9 cellular contexts compared by ENCODE assay signal in the genomic region with DNA sequence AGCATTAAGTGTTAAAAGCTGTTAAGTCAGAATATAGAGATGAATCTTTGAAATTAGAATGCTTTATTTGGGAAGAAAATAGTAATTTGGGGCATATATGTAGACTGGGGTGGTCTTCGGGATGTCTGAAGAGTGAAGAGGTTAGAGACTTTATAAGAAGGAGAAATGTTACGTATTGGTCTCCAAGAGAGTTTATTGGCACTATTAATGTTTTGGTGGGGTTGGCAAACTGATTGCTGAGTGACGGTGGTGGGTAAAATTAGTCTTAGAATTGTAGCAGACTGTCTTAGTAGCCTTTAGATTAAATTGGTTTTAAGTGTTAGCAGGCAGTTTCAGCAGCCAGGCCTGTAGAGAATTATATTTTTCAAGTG. TPM values are rescaled to one million over a fixed set of nuclear protein-coding genes. Genes with fewer than 3 reads are reported as not detected.
DNase-seq lines count a peak whose midpoint lies in the region; ATAC-seq and TF ChIP-seq lines count a peak whose summit lies in the region.
"Had no signal": no experiment of that assay in that cellular context is flagged by ENCODE, and none has a peak within 500 bp of the region (broad histone marks: within the 10 kb centered on the region; RNA-seq: fewer than 3 reads in every experiment).

No MANE protein-coding gene starts in this region.

- no peaks in the 10 kb centered on the region for H3K79me1 ChIP-seq in mesendoderm (ENCODE audit: low read length)

- no peak for ATAC-seq in left cardiac atrium
- ATAC-seq in HG03342 (IDR thresholded peaks at IDR 0.05; ENCODE audit: unreplicated experiment), result no peak
- ATAC-seq in GM21576 (IDR thresholded peaks at IDR 0.05; ENCODE audit: unreplicated experiment), result no peak
- no peak for ATAC-seq in GM21737 (IDR thresholded peaks at IDR 0.05; ENCODE audit: unreplicated experiment)

- no CpG with 5 or more reads among the region's 3 CpGs for WGBS in mesendoderm (ENCODE audit: extremely low coverage, insufficient coverage, low lambda C conversion rate)

- H3K4me2 ChIP-seq in mesendoderm (ENCODE audit: low read length), result no peak overlapping the region

- H2BK120ac ChIP-seq in mesendoderm (ENCODE audit: low read depth, low read length), result no peak overlapping the region

- no peak overlapping the region for H2BK15ac ChIP-seq in mesendoderm (replicated peaks; ENCODE audit: low read depth)

- TF ChIP-seq POLR2A in uterus (IDR thresholded peaks at IDR 0.05), result no peak

- peak overlapping the region; percentile 49 for H4K5ac ChIP-seq in mesendoderm (ENCODE audit: low read length)

- intact Hi-C loops in left cardiac atrium (cut with DNase I) (no loop called here), uterus (cut with DNase I; ENCODE audit: low total_unique reads) (no loop called here)

- no peak overlapping the region for H3K23ac ChIP-seq in mesendoderm (ENCODE audit: low read length)

- H2AK5ac ChIP-seq in mesendoderm (ENCODE audit: low read length), result no peak overlapping the region

- no peak overlapping the region for H4K8ac ChIP-seq in mesendoderm (ENCODE audit: low read depth, low read length)

- no peak overlapping the region for H3K4ac ChIP-seq in mesendoderm (ENCODE audit: low read depth, low read length)

- H3K4me1 ChIP-seq in right atrium auricular region, result peaks cover 0 to 11% of the 10 kb centered on the region in 2 donors
- H3K4me1 ChIP-seq in mesendoderm (ENCODE audit: control insufficient read depth, low read depth, low read length), result peaks cover 3% of the 10 kb centered on the region
- H3K4me1 ChIP-seq in uterus, result no peaks in the 10 kb centered on the region

- H3K9me3 ChIP-seq in right atrium auricular region, result no peaks in the 10 kb centered on the region
- H3K9me3 ChIP-seq in uterus, result no peaks in the 10 kb centered on the region
- H3K9me3 ChIP-seq: mucosa of descending colon had no signal

- no peak overlapping the region for H3K18ac ChIP-seq in mesendoderm (ENCODE audit: low read length)

- TF ChIP-seq CTCF in right atrium auricular region (IDR thresholded peaks at IDR 0.05) (no peak), astrocyte of the spinal cord (IDR thresholded peaks at IDR 0.05; ENCODE audit: low read depth, low read length) (no peak), uterus (IDR thresholded peaks at IDR 0.05) (no peak)

- H3K27me3 ChIP-seq in right atrium auricular region (no peaks in the 10 kb centered on the region), mesendoderm (ENCODE audit: insufficient read depth, low read length, poor library complexity) (peaks cover 1% of the 10 kb centered on the region), uterus (no peaks in the 10 kb centered on the region)

- H3K36me3 ChIP-seq in right atrium auricular region (peaks cover 5% of the 10 kb centered on the region), mesendoderm (ENCODE audit: control insufficient read depth, insufficient read depth, low read length) (no peaks in the 10 kb centered on the region), uterus (no peaks in the 10 kb centered on the region)

- in situ Hi-C loops in astrocyte of the spinal cord (cut with HindIII; ENCODE audit: low sequenced_read_pairs), result no loop called here

- no peak overlapping the region for H3K9ac ChIP-seq in mesendoderm (ENCODE audit: low read length)

- DNase-seq in right atrium auricular region (ENCODE audit: low spot score) (no peak), left cardiac atrium (no peak), astrocyte of the spinal cord (ENCODE audit: low read depth, low spot score) (no peak), mesendoderm (no peak), uterus (no peak)

- H3K4me3 ChIP-seq in right atrium auricular region, result peak overlapping the region; percentile 56 to 66
- peak overlapping the region; percentile 73 for H3K4me3 ChIP-seq in astrocyte of the spinal cord (ENCODE audit: low read depth, low read length)
- no peak overlapping the region for H3K4me3 ChIP-seq in mesendoderm (ENCODE audit: low read length)
- peak overlapping the region; percentile 51 to 63 for H3K4me3 ChIP-seq in uterus
- H3K4me3 ChIP-seq: mucosa of descending colon had no signal

- H3K27ac ChIP-seq in right atrium auricular region (peak overlapping the region; percentile 68 to 76), mesendoderm (ENCODE audit: low read depth, low read length) (no peak overlapping the region), uterus (peak overlapping the region; percentile 63 to 69)

- H2BK5ac ChIP-seq in mesendoderm (ENCODE audit: low read length), result no peak overlapping the region

- no peak overlapping the region for H3K56ac ChIP-seq in mesendoderm (ENCODE audit: low read length)

- no peaks in the 10 kb centered on the region for H3K79me2 ChIP-seq in mesendoderm (ENCODE audit: control insufficient read depth, insufficient read depth, low read length)

RNA-seq across cellular contexts. Expression of a gene that starts 4.9 kb away (rescaled TPM):
- total RNA-seq in right atrium auricular region, result 1 to 10 TPM; 2.6 to 6.0 TPM
- 1 to 10 TPM; 7.6 to 9.4 TPM for total RNA-seq in left cardiac atrium
- polyA plus RNA-seq in mesendoderm (2013, experiment 1 of 2), result 10.9 TPM
- polyA plus RNA-seq in mesendoderm (2013, experiment 2 of 2), result 10.4 TPM
- total RNA-seq in uterus, result 10 to 100 TPM in 1 of 4 donors, 1 to 10 TPM in 3; 4.9 to 59.1 (median 8.6) TPM
